In the genomic region with DNA sequence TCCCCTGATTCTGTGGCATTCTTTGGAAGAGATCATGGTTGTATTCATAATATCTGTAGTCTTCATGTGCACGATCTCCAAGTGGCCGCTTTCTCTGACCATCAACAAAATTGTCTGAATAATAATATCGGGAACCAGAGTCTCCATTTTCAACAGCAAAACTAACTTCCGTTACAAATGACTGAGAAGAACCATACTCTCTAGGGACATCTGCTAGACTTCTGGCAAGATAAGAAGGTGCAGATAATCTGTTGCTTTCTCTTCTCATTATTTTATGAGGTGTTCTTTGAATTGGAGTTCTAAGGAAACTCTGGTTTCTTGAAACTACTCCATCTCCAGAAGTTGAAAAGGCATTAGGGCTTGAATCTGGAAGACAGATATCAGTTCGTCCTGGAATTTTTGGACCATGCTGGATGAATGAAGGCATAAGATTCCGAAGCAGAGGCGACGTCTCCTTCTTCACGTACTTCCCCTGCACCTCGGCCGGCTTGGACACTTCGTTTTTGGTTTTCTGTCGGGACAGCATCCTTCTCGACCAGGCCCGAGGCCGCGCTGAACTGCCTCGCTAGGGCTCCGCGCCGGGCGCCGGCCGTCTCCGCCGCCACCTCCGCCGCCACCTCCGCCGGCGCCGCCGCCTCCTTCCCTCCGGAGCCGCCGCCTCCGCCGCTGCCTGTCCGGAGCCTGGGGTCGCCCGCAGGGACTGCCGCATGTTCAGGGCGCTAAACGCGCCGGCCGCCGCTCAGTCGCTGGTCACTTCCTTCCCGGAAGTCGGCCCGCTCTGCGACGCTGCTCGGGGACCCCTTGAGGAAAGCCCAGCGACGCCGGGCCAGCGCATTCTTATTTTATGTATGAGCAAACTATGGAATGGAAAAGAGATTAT, we compare ENCODE assay signal across 8 cellular contexts. TPM values are rescaled to one million over a fixed set of nuclear protein-coding genes. Genes with fewer than 3 reads are reported as not detected.
DNase-seq lines count a peak whose midpoint lies in the region; ATAC-seq and TF ChIP-seq lines count a peak whose summit lies in the region.
"Not testable (repeated sequence)": the region's sequence is repeated elsewhere in the genome, so short reads cannot be mapped to it uniquely, and the experiment has no call there.

No MANE protein-coding gene starts in this region.

- H3K18ac ChIP-seq in mesenchymal stem cell (ENCODE audit: low read depth in 1 of 2, low read length in 2 of 2) = not testable (repeated sequence)

- H3K9me3 Mint-ChIP-seq in endothelial cell (ENCODE audit: unreplicated experiment) = not testable (repeated sequence)

- not testable (repeated sequence) for H3K14ac ChIP-seq in mesenchymal stem cell (ENCODE audit: low read length in 2 of 2)

- TF ChIP-seq CTCF in BJ (IDR thresholded peaks at IDR 0.05; ENCODE audit: insufficient read depth, low read depth, low read length); endothelial cell (IDR thresholded peaks at IDR 0.05; ENCODE audit: unreplicated experiment): not testable (repeated sequence)

- not testable (repeated sequence) for H3K4ac ChIP-seq in mesenchymal stem cell (ENCODE audit: low read depth in 1 of 2, low read length in 2 of 2)

- H3K4me1 Mint-ChIP-seq in endothelial cell (ENCODE audit: unreplicated experiment) = peaks cover 10% of the 10 kb centered on the region

- not testable (repeated sequence) for H3K4me2 ChIP-seq in mesenchymal stem cell (ENCODE audit: low read length, poor library complexity, severe bottlenecking)

- not testable (repeated sequence) for H4K8ac ChIP-seq in mesenchymal stem cell (ENCODE audit: low read length)

- H3K9ac ChIP-seq in mesenchymal stem cell (ENCODE audit: low read length) = peak overlapping the region; percentile 83

- H3K9me3 ChIP-seq in mesenchymal stem cell (ENCODE audit: control insufficient read depth, low read length) = not testable (repeated sequence)

- H3K23ac ChIP-seq in mesenchymal stem cell (ENCODE audit: low read length in 2 of 2) = not testable (repeated sequence)

- not testable (repeated sequence) for H3K4me1 ChIP-seq in mesenchymal stem cell (ENCODE audit: control insufficient read depth, insufficient read depth, low read depth, low read length)

- not testable (repeated sequence) for H3K36me3 ChIP-seq in BJ (ENCODE audit: control insufficient read depth, insufficient read depth, low read length); mesenchymal stem cell (ENCODE audit: control insufficient read depth in 1 of 2, insufficient read depth in 2 of 2, low read depth in 1 of 2, low read length in 2 of 2)

- H2AFZ ChIP-seq in mesenchymal stem cell (ENCODE audit: low read depth, low read length) = not testable (repeated sequence)

- not testable (repeated sequence) for H2BK15ac ChIP-seq in mesenchymal stem cell (ENCODE audit: low read depth, poor library complexity, severe bottlenecking)

- H4K91ac ChIP-seq in mesenchymal stem cell (ENCODE audit: low read length) = not testable (repeated sequence)

- H3K27ac ChIP-seq in mesenchymal stem cell (ENCODE audit: low read length, poor library complexity, severe bottlenecking) = not testable (repeated sequence)

- H2BK120ac ChIP-seq in mesenchymal stem cell (ENCODE audit: low read depth, low read length) = not testable (repeated sequence)

- 95% methylated on average over 55 of the region's 59 CpGs for WGBS in mesenchymal stem cell

- peak overlapping the region; percentile 42 for H3K4me3 Mint-ChIP-seq in endothelial cell (ENCODE audit: unreplicated experiment)

- not testable (repeated sequence) for H3K27ac Mint-ChIP-seq in endothelial cell (ENCODE audit: unreplicated experiment)

- peak; percentile 44 for ATAC-seq in HG02763 (IDR thresholded peaks at IDR 0.05; ENCODE audit: unreplicated experiment)

- CTCF ChIA-PET in BJ (lab: Yijun Ruan, JAX) = not testable (repeated sequence)

- TF ChIP-seq POLR2A in GM18951 (IDR thresholded peaks at IDR 0.05; ENCODE audit: extremely low read depth, insufficient read depth, insufficient read length) = peak; percentile 44

- not testable (repeated sequence) for H3K79me1 ChIP-seq in mesenchymal stem cell (replicated peaks; ENCODE audit: low read length, poor library complexity, severe bottlenecking)

- POLR2A ChIA-PET in BJ (lab: Charles Lee) = not testable (repeated sequence)

- not testable (repeated sequence) for H2BK5ac ChIP-seq in mesenchymal stem cell (ENCODE audit: low read depth, low read length, poor library complexity, severe bottlenecking)

- not testable (repeated sequence) for H3K27me3 ChIP-seq in BJ (ENCODE audit: control insufficient read depth, insufficient read depth, low read length); mesenchymal stem cell (ENCODE audit: control insufficient read depth in 1 of 2, insufficient read depth in 1 of 2, low read length in 2 of 2)

- H2BK12ac ChIP-seq in mesenchymal stem cell (ENCODE audit: low read length in 2 of 2) = not testable (repeated sequence)

- not testable (repeated sequence) for H3K27me3 Mint-ChIP-seq in endothelial cell (ENCODE audit: unreplicated experiment)

- in situ Hi-C loops in GM18951 (cut with MboI; ENCODE audit: low sequenced_read_pairs, unreplicated experiment) = not testable (repeated sequence)

- not testable (repeated sequence) for H2AK5ac ChIP-seq in mesenchymal stem cell (ENCODE audit: low read length, severe bottlenecking)

- not testable (repeated sequence) for DNase-seq in BJ (ENCODE audit: low read depth); mesenchymal stem cell
- DNase-seq in OCI-M1 (lab: John Stamatoyannopoulos, UW) = peak; percentile 43
- peak; percentile 30 to 40 for DNase-seq in activated T-cell treated with anti-CD3 and anti-CD28 coated beads, Interleukin-2, amount 50 U/mL, for 48 hours
- peak; percentile 35 for DNase-seq in endothelial cell (ENCODE audit: low spot score)
- peak; percentile 10 to 18 for DNase-seq in stimulated activated CD4-positive, alpha-beta T cell treated with anti-CD3 and anti-CD28 coated beads, Interleukin-4, amount 100 ng/mL, for 48 hours (ENCODE audit: low read depth in 2 of 2)

- H3K4me3 ChIP-seq in BJ (ENCODE audit: low read depth, low read length) (peak overlapping the region; percentile 49), mesenchymal stem cell (ENCODE audit: insufficient read depth in 1 of 2, low read depth in 1 of 2, low read length in 2 of 2) (peak overlapping the region in 1 of 2 experiments; percentile 77)

- H3K36me3 Mint-ChIP-seq in endothelial cell (ENCODE audit: low read depth, unreplicated experiment) = not testable (repeated sequence)

RNA-seq across cellular contexts. Expression of gene GYPE, which starts 6.4 kb away (rescaled TPM):
- 1.4 and 3.2 TPM in 2 replicates for polyA plus RNA-seq in BJ (2011; rRNA removed)
- polyA minus RNA-seq in BJ (2011; rRNA and poly(A)+ RNA removed) = 1.0 and 2.4 TPM in 2 replicates
- total RNA-seq in endothelial cell (ENCODE audit: unreplicated experiment) = 0.41 TPM
- not detected for polyA plus RNA-seq in mesenchymal stem cell (2013, experiment 1 of 2)
- not detected for polyA plus RNA-seq in mesenchymal stem cell (2013, experiment 2 of 2)
